In genomic region chr10:91010952-91011351, GRCh38 we compare ENCODE assay signal across 21 cellular contexts.
"Had no signal": no experiment of that assay in that cellular context is flagged by ENCODE, and none has a peak within 500 bp of the region (broad histone marks: within the 10 kb centered on the region; RNA-seq: fewer than 3 reads in every experiment).

No MANE protein-coding gene starts in this region.

- ATAC-seq: activated CD8-positive, alpha-beta T cell treated with anti-CD3 and anti-CD28 coated beads for 36 hours; activated T-helper 17 cell treated with anti-CD3 and anti-CD28 coated beads, Interleukin-2, amount 50 U/mL, for 72 hours; body of pancreas; natural killer cell; stimulated activated naive B cell treated with anti-CD40 and anti-IgM and Interleukin-4, amounts not matched to agents 10 μg/mL and 1 μg/mL and 100 μg/mL, for 72 hours; upper lobe of right lung had no signal

- H3K27ac ChIP-seq: body of pancreas, colonic mucosa, ovary, spleen, upper lobe of right lung had no signal

- H3K4me3 Mint-ChIP-seq: activated CD4-positive, alpha-beta T cell treated with anti-CD3 and anti-CD28 coated beads, Interleukin-2, amount 10 ng/mL, durations not matched to agents 24 days and 14 days; activated CD8-positive, alpha-beta T cell treated with anti-CD3 and anti-CD28 coated beads for 36 hours; activated naive CD8-positive, alpha-beta T cell treated with anti-CD3 and anti-CD28 coated beads, Interleukin-2, amount 10 ng/mL, durations not matched to agents 7 days and 5 days; activated T-helper 17 cell treated with anti-CD3 and anti-CD28 coated beads, Interleukin-2, amount 50 U/mL, for 72 hours; central memory CD8-positive, alpha-beta T cell; endodermal cell; immature natural killer cell; natural killer cell; stimulated activated naive B cell treated with anti-CD40 and anti-IgM and Interleukin-4, amounts not matched to agents 10 μg/mL and 1 μg/mL and 100 μg/mL, for 72 hours; T-helper 2 cell treated with Interferon-gamma antibody and Interleukin-4, amounts not matched to agents 5 μg/mL and 100 μg/mL, for 36 hours had no signal

- H3K9me3 ChIP-seq: body of pancreas, colonic mucosa, ovary, spleen, upper lobe of right lung had no signal

- H3K27ac Mint-ChIP-seq: activated CD4-positive, alpha-beta T cell treated with anti-CD3 and anti-CD28 coated beads, Interleukin-2, amount 10 ng/mL, durations not matched to agents 24 days and 14 days; activated CD8-positive, alpha-beta T cell treated with anti-CD3 and anti-CD28 coated beads for 36 hours; activated naive CD8-positive, alpha-beta T cell treated with anti-CD3 and anti-CD28 coated beads, Interleukin-2, amount 10 ng/mL, durations not matched to agents 7 days and 5 days; activated T-helper 17 cell treated with anti-CD3 and anti-CD28 coated beads, Interleukin-2, amount 50 U/mL, for 72 hours; endodermal cell; immature natural killer cell; natural killer cell; stimulated activated naive B cell treated with anti-CD40 and anti-IgM and Interleukin-4, amounts not matched to agents 10 μg/mL and 1 μg/mL and 100 μg/mL, for 72 hours; T-helper 2 cell treated with Interferon-gamma antibody and Interleukin-4, amounts not matched to agents 5 μg/mL and 100 μg/mL, for 36 hours had no signal

- H3K4me3 ChIP-seq: body of pancreas, colonic mucosa, ovary, spleen, upper lobe of right lung had no signal

- H3K9me3 Mint-ChIP-seq: activated CD4-positive, alpha-beta T cell treated with anti-CD3 and anti-CD28 coated beads, Interleukin-2, amount 10 ng/mL, durations not matched to agents 24 days and 14 days; activated CD8-positive, alpha-beta T cell treated with anti-CD3 and anti-CD28 coated beads for 36 hours; activated naive CD8-positive, alpha-beta T cell treated with anti-CD3 and anti-CD28 coated beads, Interleukin-2, amount 10 ng/mL, durations not matched to agents 7 days and 5 days; activated T-helper 17 cell treated with anti-CD3 and anti-CD28 coated beads, Interleukin-2, amount 50 U/mL, for 72 hours; central memory CD8-positive, alpha-beta T cell; endodermal cell; immature natural killer cell; natural killer cell; stimulated activated naive B cell treated with anti-CD40 and anti-IgM and Interleukin-4, amounts not matched to agents 10 μg/mL and 1 μg/mL and 100 μg/mL, for 72 hours; T-helper 2 cell treated with Interferon-gamma antibody and Interleukin-4, amounts not matched to agents 5 μg/mL and 100 μg/mL, for 36 hours had no signal

- H3K4me1 Mint-ChIP-seq: natural killer cell had no signal

- H3K36me3 Mint-ChIP-seq: activated naive CD8-positive, alpha-beta T cell treated with anti-CD3 and anti-CD28 coated beads, Interleukin-2, amount 10 ng/mL, durations not matched to agents 7 days and 5 days; immature natural killer cell; natural killer cell had no signal

- DNase-seq: activated CD4-positive, alpha-beta T cell treated with anti-CD3 and anti-CD28 coated beads, Interleukin-2, amount 10 ng/mL, durations not matched to agents 24 days and 14 days; activated CD4-positive, CD25-positive, alpha-beta regulatory T cell; activated CD8-positive, alpha-beta T cell treated with anti-CD3 and anti-CD28 coated beads for 36 hours; activated naive CD4-positive, alpha-beta T cell treated with Interleukin-2 at 50 U/mL for 16 hours; activated naive CD8-positive, alpha-beta T cell treated with anti-CD3 and anti-CD28 coated beads, Interleukin-2, amount 10 ng/mL, durations not matched to agents 7 days and 5 days; activated T-cell treated with anti-CD3 and anti-CD28 coated beads, Interleukin-2, amount 50 U/mL, for 1 hour; amygdala; body of pancreas; colonic mucosa; endodermal cell; erythroblast; immature natural killer cell; natural killer cell; ovary; spleen; stimulated activated CD4-positive, alpha-beta T cell treated with anti-CD3 and anti-CD28 coated beads, Interleukin-4, amount 100 ng/mL, for 4 hours; stimulated activated naive B cell treated with anti-CD40 and anti-IgM and Interleukin-4, amounts not matched to agents 10 μg/mL and 1 μg/mL and 100 μg/mL, for 72 hours; upper lobe of right lung had no signal

- H3K4me1 ChIP-seq: body of pancreas, colonic mucosa, upper lobe of right lung had no signal

- H3K27me3 Mint-ChIP-seq: stimulated activated naive B cell treated with anti-CD40 and anti-IgM and Interleukin-4, amounts not matched to agents 10 μg/mL and 1 μg/mL and 100 μg/mL, for 72 hours had no signal

- H3K27me3 ChIP-seq: body of pancreas, colonic mucosa, ovary, spleen, upper lobe of right lung had no signal

- H3K36me3 ChIP-seq: colonic mucosa, ovary, spleen, upper lobe of right lung had no signal
